Comparison of ENCODE assay signal across 23 cellular contexts in the genomic region with DNA sequence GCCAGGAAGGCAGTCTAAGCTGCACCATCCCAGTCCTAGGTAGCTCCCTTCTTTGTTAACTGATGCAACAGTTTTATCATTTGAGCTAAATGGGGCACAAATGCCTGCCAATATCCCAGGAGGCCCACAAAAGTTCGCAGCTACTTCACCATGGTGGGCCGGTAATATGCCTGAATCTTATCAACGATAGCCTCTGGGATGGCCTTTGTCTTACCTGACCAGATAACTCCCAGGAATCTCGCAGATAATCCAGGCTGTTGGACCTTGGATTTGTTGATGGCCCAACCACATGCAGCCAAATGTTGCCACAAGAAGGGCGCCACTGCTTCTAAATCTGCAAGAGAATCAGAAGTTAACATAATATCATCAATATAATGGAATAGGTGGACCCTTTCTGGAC.
"Had no signal": no experiment of that assay in that cellular context is flagged by ENCODE, and none has a peak within 500 bp of the region (broad histone marks: within the 10 kb centered on the region; RNA-seq: fewer than 3 reads in every experiment).

No MANE protein-coding gene starts in this region.

- DNase-seq: colonic mucosa; cortex of kidney; dermis blood vessel endothelial cell; dorsolateral prefrontal cortex; effector CD4-positive, alpha-beta T cell; effector CD8-positive, alpha-beta T cell; effector memory CD8-positive, alpha-beta T cell; erythroblast; esophagus squamous epithelium; foreskin fibroblast; foreskin keratinocyte; foreskin melanocyte; gastrocnemius medialis; glutamatergic neuron; head of caudate nucleus; heart left ventricle; heart right ventricle had no signal

- H3K4me1 ChIP-seq: colonic mucosa, esophagus muscularis mucosa, foreskin keratinocyte, gastrocnemius medialis, gastroesophageal sphincter, heart left ventricle had no signal

- ATAC-seq: effector memory CD8-positive, alpha-beta T cell; esophagus mucosa; foreskin keratinocyte; gastrocnemius medialis; gastroesophageal sphincter; heart left ventricle; heart right ventricle had no signal

- H3K36me3 ChIP-seq: colonic mucosa, esophagus muscularis mucosa, esophagus squamous epithelium, gastrocnemius medialis, gastroesophageal sphincter, heart left ventricle, heart right ventricle had no signal

- H3K9me3 Mint-ChIP-seq: dendritic cell treated with granulocyte-macrophage colony-stimulating factor and Interleukin-4, amounts not matched to agents 40 ng/mL and 50 ng/mL, for 4 days; effector memory CD8-positive, alpha-beta T cell had no signal

- H3K27ac Mint-ChIP-seq: dendritic cell treated with granulocyte-macrophage colony-stimulating factor and Interleukin-4, amounts not matched to agents 40 ng/mL and 50 ng/mL, for 4 days; effector memory CD8-positive, alpha-beta T cell had no signal

- H3K4me3 Mint-ChIP-seq: dendritic cell treated with granulocyte-macrophage colony-stimulating factor and Interleukin-4, amounts not matched to agents 40 ng/mL and 50 ng/mL, for 4 days; effector memory CD8-positive, alpha-beta T cell had no signal

- H3K4me3 ChIP-seq: colonic mucosa, coronary artery, dorsolateral prefrontal cortex, esophagus muscularis mucosa, esophagus squamous epithelium, gastrocnemius medialis, gastroesophageal sphincter, heart left ventricle, heart right ventricle had no signal

- H3K9me3 ChIP-seq: colonic mucosa, esophagus muscularis mucosa, esophagus squamous epithelium, gastrocnemius medialis, gastroesophageal sphincter, heart left ventricle had no signal

- H3K27me3 ChIP-seq: colonic mucosa, dorsolateral prefrontal cortex, esophagus muscularis mucosa, esophagus squamous epithelium, foreskin keratinocyte, gastrocnemius medialis, gastroesophageal sphincter, heart left ventricle, heart right ventricle had no signal

- H3K27me3 Mint-ChIP-seq: dendritic cell treated with granulocyte-macrophage colony-stimulating factor and Interleukin-4, amounts not matched to agents 40 ng/mL and 50 ng/mL, for 4 days; effector memory CD8-positive, alpha-beta T cell had no signal

- H3K27ac ChIP-seq: colonic mucosa, coronary artery, dorsolateral prefrontal cortex, epithelial cell of prostate, esophagus muscularis mucosa, esophagus squamous epithelium, foreskin keratinocyte, gastrocnemius medialis, gastroesophageal sphincter, heart left ventricle, heart right ventricle had no signal
